Comparison of ENCODE assay signal across 19 cellular contexts in genomic region chr20:1618954-1619550, GRCh38. TPM values are rescaled to one million over a fixed set of nuclear protein-coding genes. Genes with fewer than 3 reads are reported as not detected.
DNase-seq lines count a peak whose midpoint lies in the region; ATAC-seq and TF ChIP-seq lines count a peak whose summit lies in the region.
"Had no signal": no experiment of that assay in that cellular context is flagged by ENCODE, and none has a peak within 500 bp of the region (broad histone marks: within the 10 kb centered on the region; RNA-seq: fewer than 3 reads in every experiment).

No MANE protein-coding gene starts in this region.

- peak overlapping the region; percentile 38 for H3K4me3 Mint-ChIP-seq in activated naive CD8-positive, alpha-beta T cell treated with anti-CD3 and anti-CD28 coated beads, Interleukin-2, amount 10 ng/mL, durations not matched to agents 7 days and 5 days
- H3K4me3 Mint-ChIP-seq in activated T-helper 1 cell treated with anti-CD3 and anti-CD28 coated beads, Interleukin-12 subunit alpha, Interleukin-12 subunit beta, Interleukin-2, Interleukin-4 antibody, amounts not matched to agents 30 ng/mL and 10 ng/mL and 1 ng/mL, durations not matched to agents 14 hours and 24 hours and 36 hours, result no peak overlapping the region
- H3K4me3 Mint-ChIP-seq in nephron progenitor cell, result no peak overlapping the region
- H3K4me3 Mint-ChIP-seq in GM23338, result no peak overlapping the region
- H3K4me3 Mint-ChIP-seq: HFFc6, nephron had no signal

- H3K36me3 ChIP-seq in GM23338 (ENCODE audit: insufficient read depth), result no peaks in the 10 kb centered on the region
- H3K36me3 ChIP-seq: gastroesophageal sphincter, WERI-Rb-1 had no signal

- no peaks in the 10 kb centered on the region for H3K79me2 ChIP-seq in GM23338 (replicated peaks; ENCODE audit: insufficient read depth)

- H4K20me1 ChIP-seq in GM23338 (replicated peaks; ENCODE audit: insufficient read depth), result 0 out of 2 replicates have a peak, but pooled peaks cover 3% of the 10 kb centered on the region

- peaks cover 54% of the 10 kb centered on the region for H3K36me3 Mint-ChIP-seq in activated naive CD8-positive, alpha-beta T cell treated with anti-CD3 and anti-CD28 coated beads, Interleukin-2, amount 10 ng/mL, durations not matched to agents 7 days and 5 days
- H3K36me3 Mint-ChIP-seq in activated T-helper 1 cell treated with anti-CD3 and anti-CD28 coated beads, Interleukin-12 subunit alpha, Interleukin-12 subunit beta, Interleukin-2, Interleukin-4 antibody, amounts not matched to agents 30 ng/mL and 10 ng/mL and 1 ng/mL, durations not matched to agents 14 hours and 24 hours and 36 hours (ENCODE audit: low read depth), result peaks cover 23% of the 10 kb centered on the region
- H3K36me3 Mint-ChIP-seq in nephron progenitor cell (ENCODE audit: low read depth) (no peaks in the 10 kb centered on the region), GM23338 (ENCODE audit: low read depth) (no peaks in the 10 kb centered on the region)

- no peak overlapping the region for H3K27ac ChIP-seq in GM23338 (ENCODE audit: low read depth)
- H3K27ac ChIP-seq: gastroesophageal sphincter, WERI-Rb-1 had no signal

- peaks cover 8% of the 10 kb centered on the region for H3K9me2 ChIP-seq in GM23338 (ENCODE audit: insufficient read depth)

- ATAC-seq in activated naive CD8-positive, alpha-beta T cell treated with anti-CD3 and anti-CD28 coated beads, Interleukin-2, amount 10 ng/mL, durations not matched to agents 7 days and 5 days (ENCODE audit: low read depth), result peak; percentile 17
- no peak for ATAC-seq in GM23338
- ATAC-seq: gastroesophageal sphincter had no signal

- intact Hi-C loops in activated T-helper 1 cell treated with anti-CD3 and anti-CD28 coated beads, Interleukin-12 subunit alpha, Interleukin-12 subunit beta, Interleukin-2, Interleukin-4 antibody, amounts not matched to agents 30 ng/mL and 10 ng/mL and 1 ng/mL, durations not matched to agents 14 hours and 24 hours and 36 hours (cut with micrococcal nuclease), result no loop called here

- H3K4me1 ChIP-seq in mononuclear cell (ENCODE audit: insufficient read depth, low read length), result peaks cover 78% of the 10 kb centered on the region
- H3K4me1 ChIP-seq in GM23338 (ENCODE audit: insufficient read depth), result peaks cover 4% of the 10 kb centered on the region; the same call in 1 of the 2 replicates
- H3K4me1 ChIP-seq: gastroesophageal sphincter had no signal

- H3F3A ChIP-seq in GM23338 (replicated peaks; ENCODE audit: low read depth), result no peaks in the 10 kb centered on the region

- peak overlapping the region; percentile 37; the same call in 1 of the 2 replicates for H3K4me3 ChIP-seq in Jurkat, Clone E6-1 (ENCODE audit: low read length)
- H3K4me3 ChIP-seq in mononuclear cell (ENCODE audit: low read length), result peak overlapping the region; percentile 48
- no peak overlapping the region for H3K4me3 ChIP-seq in GM23338
- H3K4me3 ChIP-seq: gastroesophageal sphincter had no signal

- POLR2A ChIA-PET in activated naive CD8-positive, alpha-beta T cell treated with anti-CD3 and anti-CD28 coated beads, Interleukin-2, amount 10 ng/mL, durations not matched to agents 7 days and 5 days (lab: Charles Lee), result interaction anchor here (1.4 kb wide), 1 partner anchor 58 kb away, joined by 4 read pairs; no protein-coding TSS in a partner anchor
- POLR2A ChIA-PET in HEK293T (lab: Yijun Ruan, JAX), result no interaction called here

- H3K4me1 Mint-ChIP-seq in activated naive CD8-positive, alpha-beta T cell treated with anti-CD3 and anti-CD28 coated beads, Interleukin-2, amount 10 ng/mL, durations not matched to agents 7 days and 5 days, result peaks cover 50% of the 10 kb centered on the region
- peaks cover 62% of the 10 kb centered on the region for H3K4me1 Mint-ChIP-seq in activated T-helper 1 cell treated with anti-CD3 and anti-CD28 coated beads, Interleukin-12 subunit alpha, Interleukin-12 subunit beta, Interleukin-2, Interleukin-4 antibody, amounts not matched to agents 30 ng/mL and 10 ng/mL and 1 ng/mL, durations not matched to agents 14 hours and 24 hours and 36 hours (ENCODE audit: low read depth)
- H3K4me1 Mint-ChIP-seq in nephron progenitor cell (no peaks in the 10 kb centered on the region), GM23338 (peaks cover 14% of the 10 kb centered on the region)
- H3K4me1 Mint-ChIP-seq: nephron had no signal

- CTCF ChIA-PET in HEK293T (lab: Yijun Ruan, JAX), result no interaction called here

- H3K4me2 ChIP-seq in GM23338, result no peak overlapping the region

- DNase-seq in CD1c-positive myeloid dendritic cell (ENCODE audit: extremely low spot score) (peak; percentile 56), nephron progenitor cell (no peak), GM23338 (ENCODE audit: low spot score) (no peak), HEK293T (ENCODE audit: extremely low spot score) (no peak)
- DNase-seq in Jurkat, Clone E6-1 (ENCODE audit: low read depth, low spot score), result no peak
- no peak for DNase-seq in activated naive CD8-positive, alpha-beta T cell treated with anti-CD3 and anti-CD28 coated beads, Interleukin-2, amount 10 ng/mL, durations not matched to agents 7 days and 5 days
- DNase-seq in activated T-helper 1 cell treated with anti-CD3 and anti-CD28 coated beads, Interleukin-12 subunit alpha, Interleukin-12 subunit beta, Interleukin-2, Interleukin-4 antibody, amounts not matched to agents 30 ng/mL and 10 ng/mL and 1 ng/mL, durations not matched to agents 14 hours and 24 hours and 36 hours (ENCODE audit: low spot score), result no peak
- DNase-seq: effector memory CD4-positive, alpha-beta T cell; HFFc6; kidney; NCI-H1417 treated with DMSO at 0.1 percent for 48 hours; NCI-H524 treated with DMSO at 0.1 percent for 48 hours; SHP77 treated with DMSO at 0.1 percent for 48 hours; WERI-Rb-1 had no signal

- no peaks in the 10 kb centered on the region for H3K27me3 Mint-ChIP-seq in activated naive CD8-positive, alpha-beta T cell treated with anti-CD3 and anti-CD28 coated beads, Interleukin-2, amount 10 ng/mL, durations not matched to agents 7 days and 5 days
- H3K27me3 Mint-ChIP-seq in activated T-helper 1 cell treated with anti-CD3 and anti-CD28 coated beads, Interleukin-12 subunit alpha, Interleukin-12 subunit beta, Interleukin-2, Interleukin-4 antibody, amounts not matched to agents 30 ng/mL and 10 ng/mL and 1 ng/mL, durations not matched to agents 14 hours and 24 hours and 36 hours (ENCODE audit: insufficient read depth), result no peaks in the 10 kb centered on the region
- H3K27me3 Mint-ChIP-seq in nephron progenitor cell (ENCODE audit: low read depth, poor library complexity), result peaks cover 8% of the 10 kb centered on the region
- H3K27me3 Mint-ChIP-seq in GM23338 (ENCODE audit: insufficient read depth, low read depth, poor library complexity), result peaks cover 2% of the 10 kb centered on the region

- peaks cover 8% of the 10 kb centered on the region for H3K9me3 Mint-ChIP-seq in activated naive CD8-positive, alpha-beta T cell treated with anti-CD3 and anti-CD28 coated beads, Interleukin-2, amount 10 ng/mL, durations not matched to agents 7 days and 5 days
- peaks cover 15% of the 10 kb centered on the region for H3K9me3 Mint-ChIP-seq in activated T-helper 1 cell treated with anti-CD3 and anti-CD28 coated beads, Interleukin-12 subunit alpha, Interleukin-12 subunit beta, Interleukin-2, Interleukin-4 antibody, amounts not matched to agents 30 ng/mL and 10 ng/mL and 1 ng/mL, durations not matched to agents 14 hours and 24 hours and 36 hours
- H3K9me3 Mint-ChIP-seq in nephron progenitor cell (peaks cover 10% of the 10 kb centered on the region), GM23338 (peaks cover 5% of the 10 kb centered on the region; the same call in 1 of the 3 replicates)

- H3K9me3 ChIP-seq in mononuclear cell (ENCODE audit: low read depth, low read length), result no peaks in the 10 kb centered on the region

- no peak for TF ChIP-seq CTCF in nephron progenitor cell (IDR thresholded peaks at IDR 0.05)
- TF ChIP-seq CTCF in GM23338 (conservative IDR thresholded peaks at IDR 0.05; ENCODE audit: low read depth in 2 of 2), result no peak

- H3K27ac Mint-ChIP-seq in activated naive CD8-positive, alpha-beta T cell treated with anti-CD3 and anti-CD28 coated beads, Interleukin-2, amount 10 ng/mL, durations not matched to agents 7 days and 5 days, result peak overlapping the region; percentile 76
- H3K27ac Mint-ChIP-seq in activated T-helper 1 cell treated with anti-CD3 and anti-CD28 coated beads, Interleukin-12 subunit alpha, Interleukin-12 subunit beta, Interleukin-2, Interleukin-4 antibody, amounts not matched to agents 30 ng/mL and 10 ng/mL and 1 ng/mL, durations not matched to agents 14 hours and 24 hours and 36 hours, result no peak overlapping the region
- H3K27ac Mint-ChIP-seq in nephron progenitor cell (no peak overlapping the region), GM23338 (no peak overlapping the region)
- H3K27ac Mint-ChIP-seq: HFFc6, nephron had no signal

- H2AFZ ChIP-seq in GM23338, result no peak overlapping the region

- H3K27me3 ChIP-seq in mononuclear cell (ENCODE audit: insufficient read depth, low read length) (no peaks in the 10 kb centered on the region), GM23338 (ENCODE audit: insufficient read depth) (no peaks in the 10 kb centered on the region)
- H3K27me3 ChIP-seq: gastroesophageal sphincter had no signal

TF ChIP-seq in HEK293T, 16 proteins besides CTCF, POLR2A, EP300 and RAD21 (continues in another document):
- TF ChIP-seq FOXK2 (IDR thresholded peaks at IDR 0.05), result no peak
- no peak for TF ChIP-seq FOXM1 (IDR thresholded peaks at IDR 0.05; ENCODE audit: borderline replicate concordance)
- TF ChIP-seq LEF1 (IDR thresholded peaks at IDR 0.05; ENCODE audit: borderline replicate concordance), result no peak
- TF ChIP-seq ZNF384 (IDR thresholded peaks at IDR 0.05), result no peak

RNA-seq across cellular contexts. Expression of gene SIRPB1, which starts 0.8 kb away (rescaled TPM):
- polyA plus RNA-seq in Jurkat, Clone E6-1 (2012; ENCODE audit: insufficient read depth, insufficient read length), result 3.8 TPM
- 1 to 10 TPM; 6.5 to 9.6 TPM for total RNA-seq in activated naive CD8-positive, alpha-beta T cell treated with anti-CD3 and anti-CD28 coated beads, Interleukin-2, amount 10 ng/mL, durations not matched to agents 7 days and 5 days
- 22.8 TPM for total RNA-seq in mononuclear cell
- 1.6 and 3.3 TPM in 2 replicates for total RNA-seq in activated T-helper 1 cell treated with anti-CD3 and anti-CD28 coated beads, Interleukin-12 subunit alpha, Interleukin-12 subunit beta, Interleukin-2, Interleukin-4 antibody, amounts not matched to agents 30 ng/mL and 10 ng/mL and 1 ng/mL, durations not matched to agents 14 hours and 24 hours and 36 hours
- total RNA-seq in GM23338 (2014; rRNA removed; shearing (Covaris generic)), result not detected in 2 replicates
- not detected in 2 replicates for polyA plus RNA-seq in GM23338 (2016; fragmentation: Nextera tagmentation; extraction: Ambion mirVana)
- total RNA-seq: HFFc6 had no signal

RNA-seq across cellular contexts. Expression of gene SIRPG, which starts 38.5 kb away (rescaled TPM):
- 46.1 TPM for polyA plus RNA-seq in Jurkat, Clone E6-1 (2012; ENCODE audit: insufficient read depth, insufficient read length)
- total RNA-seq in activated naive CD8-positive, alpha-beta T cell treated with anti-CD3 and anti-CD28 coated beads, Interleukin-2, amount 10 ng/mL, durations not matched to agents 7 days and 5 days, result 100 to 1,000 TPM in 1 of 2 experiments, 10 to 100 TPM in 1; 98.7 to 100 TPM
- total RNA-seq in mononuclear cell, result 6.8 TPM
- total RNA-seq in activated T-helper 1 cell treated with anti-CD3 and anti-CD28 coated beads, Interleukin-12 subunit alpha, Interleukin-12 subunit beta, Interleukin-2, Interleukin-4 antibody, amounts not matched to agents 30 ng/mL and 10 ng/mL and 1 ng/mL, durations not matched to agents 14 hours and 24 hours and 36 hours, result 31.8 and 34.6 TPM in 2 replicates
- total RNA-seq in GM23338 (2014; rRNA removed; shearing (Covaris generic)), result not detected in 2 replicates
- not detected in 2 replicates for polyA plus RNA-seq in GM23338 (2016; fragmentation: Nextera tagmentation; extraction: Ambion mirVana)
- total RNA-seq: HFFc6, sciatic nerve, subcutaneous adipose tissue had no signal
